In the genomic region with DNA sequence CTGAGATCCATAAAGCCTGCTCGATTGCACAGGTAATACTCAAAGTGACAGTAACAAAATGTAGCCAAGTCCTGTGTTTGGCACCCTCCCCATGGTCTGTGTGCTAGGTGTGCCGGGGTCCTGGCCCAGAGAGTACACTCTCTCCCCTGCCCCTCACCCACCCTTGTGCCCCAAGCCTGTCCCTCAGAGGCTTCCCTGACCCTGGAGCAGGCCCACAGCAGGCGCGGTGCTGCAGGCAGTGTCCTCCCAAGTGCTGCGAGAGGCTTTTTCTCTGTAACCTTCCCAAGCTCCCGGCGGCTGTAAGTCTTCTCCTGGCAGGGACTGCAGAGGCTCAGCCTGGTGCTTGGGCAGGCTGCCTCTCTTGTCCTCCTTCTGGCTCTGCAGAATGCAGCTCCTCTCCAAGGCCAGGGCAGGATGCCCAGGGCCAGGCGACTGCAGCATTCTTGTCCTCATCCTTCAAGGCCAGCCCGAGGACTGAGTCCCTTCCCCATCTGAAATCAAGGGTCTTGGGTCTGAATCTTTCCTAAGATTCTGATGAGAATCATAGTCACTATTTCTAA, we compare ENCODE assay signal across 15 cellular contexts. TPM values are rescaled to one million over a fixed set of nuclear protein-coding genes. Genes with fewer than 3 reads are reported as not detected.
"Had no signal": no experiment of that assay in that cellular context is flagged by ENCODE, and none has a peak within 500 bp of the region (broad histone marks: within the 10 kb centered on the region; RNA-seq: fewer than 3 reads in every experiment).

No MANE protein-coding gene starts in this region.

- H3K27me3 ChIP-seq: right lobe of liver, suprapubic skin, upper lobe of left lung had no signal

- H2AFZ ChIP-seq: parathyroid adenoma had no signal

- H3K9me3 ChIP-seq: right lobe of liver, suprapubic skin, upper lobe of left lung had no signal

- H3K4me3 ChIP-seq: right lobe of liver, suprapubic skin, upper lobe of left lung had no signal

- H3K4me1 ChIP-seq: parathyroid adenoma, right lobe of liver, suprapubic skin, upper lobe of left lung had no signal

- H3K36me3 ChIP-seq: right lobe of liver, suprapubic skin, upper lobe of left lung had no signal

- H3K27ac ChIP-seq: parathyroid adenoma, right lobe of liver, suprapubic skin, upper lobe of left lung, VCaP had no signal

- H3K9ac ChIP-seq: parathyroid adenoma had no signal

- DNase-seq: activated CD8-positive, alpha-beta memory T cell treated with anti-CD3 and anti-CD28 coated beads, Interleukin-2, amount 50 U/mL, for 4 hours; activated CD8-positive, alpha-beta T cell treated with anti-CD3 and anti-CD28 coated beads for 36 hours; activated T-cell treated with anti-CD3 and anti-CD28 coated beads, Interleukin-2, amount 50 U/mL, for 72 hours; central memory CD4-positive, alpha-beta T cell; dermis blood vessel endothelial cell; right lobe of liver; stimulated activated CD4-positive, alpha-beta T cell treated with anti-CD3 and anti-CD28 coated beads, Interleukin-12 subunit alpha, Interleukin-12 subunit beta, amount 100 ng/mL, for 4 hours; stimulated activated naive CD4-positive, alpha-beta T cell; upper lobe of left lung had no signal

RNA-seq across cellular contexts. Expression of gene RFPL1, which starts 15.9 kb away (rescaled TPM):
- total RNA-seq: activated CD8-positive, alpha-beta T cell treated with anti-CD3 and anti-CD28 coated beads for 36 hours; activated T-cell treated with anti-CD3 and anti-CD28 coated beads, Interleukin-2, amount 50 U/mL, for 72 hours; dermis blood vessel endothelial cell; epithelial cell of proximal tubule; lung microvascular endothelial cell; neural crest cell; upper lobe of left lung had no signal

RNA-seq across cellular contexts. Expression of gene NEFH, which starts 25.8 kb away (rescaled TPM):
- total RNA-seq: lung microvascular endothelial cell had no signal
